ENCODE assay signal across 12 cellular contexts in genomic region chr16:31298958-31299357, GRCh38. TPM values are rescaled to one million over a fixed set of nuclear protein-coding genes. Genes with fewer than 3 reads are reported as not detected.
A peak's percentile ranks its signal among the peaks of the same experiment; 100 is the strongest.
DNase-seq lines count a peak whose midpoint lies in the region; ATAC-seq and TF ChIP-seq lines count a peak whose summit lies in the region.
"Had no signal": no experiment of that assay in that cellular context is flagged by ENCODE, and none has a peak within 500 bp of the region (broad histone marks: within the 10 kb centered on the region; RNA-seq: fewer than 3 reads in every experiment).

No MANE protein-coding gene starts in this region.

- no peak overlapping the region for H2AFZ ChIP-seq in OCI-LY1 (ENCODE audit: low read length)
- H2AFZ ChIP-seq in H9 (ENCODE audit: low read length): no peak overlapping the region

- H3K79me2 ChIP-seq in OCI-LY1 (ENCODE audit: insufficient read depth, low read length): no peaks in the 10 kb centered on the region
- H3K79me2 ChIP-seq in H9 (ENCODE audit: insufficient read depth, low read length): no peaks in the 10 kb centered on the region

- H3K4me2 ChIP-seq in OCI-LY1 (ENCODE audit: low read length): no peak overlapping the region
- H3K4me2 ChIP-seq in H9 (ENCODE audit: insufficient read depth, insufficient read length, low read length): no peak overlapping the region

- H3F3A ChIP-seq in OCI-LY1 (ENCODE audit: insufficient read depth, low read length): no peaks in the 10 kb centered on the region

- H3K4me1 ChIP-seq in A673 (ENCODE audit: insufficient read depth, low read length, poor library complexity, severe bottlenecking): no peaks in the 10 kb centered on the region
- H3K4me1 ChIP-seq in OCI-LY1 (ENCODE audit: insufficient read depth, low read length, severe bottlenecking): no peaks in the 10 kb centered on the region
- H3K4me1 ChIP-seq in ascending aorta: no peaks in the 10 kb centered on the region
- H3K4me1 ChIP-seq in H9 (ENCODE audit: insufficient read depth, low read length): no peaks in the 10 kb centered on the region

- H3K36me3 ChIP-seq in A673 (ENCODE audit: insufficient read depth, low read length, poor library complexity, severe bottlenecking) (no peaks in the 10 kb centered on the region), OCI-LY1 (ENCODE audit: insufficient read depth, low read length) (no peaks in the 10 kb centered on the region), ascending aorta (no peaks in the 10 kb centered on the region)

- POLR2A ChIA-PET in A673 (lab: Charles Lee; ENCODE audit: low non-redundant PET): no interaction called here

- no peaks in the 10 kb centered on the region for H3K79me1 ChIP-seq in H9 (ENCODE audit: insufficient read depth, low read depth, low read length, poor library complexity, severe bottlenecking)

- H4K20me1 ChIP-seq in OCI-LY1 (ENCODE audit: insufficient read depth, low read length) (no peaks in the 10 kb centered on the region), H9 (ENCODE audit: control insufficient read depth, insufficient read depth, insufficient read length) (no peaks in the 10 kb centered on the region)

- WGBS in H9 (ENCODE audit: extremely low coverage, insufficient read length, low lambda C conversion rate): no CpG with 5 or more reads among the region's 1 CpG

- intact Hi-C loops in A673 (cut with micrococcal nuclease; ENCODE audit: unreplicated experiment) (loop anchor here (10.0 kb wide), 1 partner anchor 76 kb away; no protein-coding TSS in a partner anchor), ascending aorta (cut with DNase I) (no loop called here), Right ventricle myocardium superior (cut with DNase I) (no loop called here)

- no peak overlapping the region for H3T11ph ChIP-seq in H9 (ENCODE audit: low read length)

- H3K27me3 Mint-ChIP-seq in H9 (ENCODE audit: low read depth): peaks cover 8% of the 10 kb centered on the region

- no peak overlapping the region for H3K4ac ChIP-seq in H9 (ENCODE audit: low read depth, low read length)

- peaks cover 0 to 4% of the 10 kb centered on the region in 2 experiments; a peak in 2 of 5 replicates for H3K9me3 Mint-ChIP-seq in H9
- H3K9me3 Mint-ChIP-seq: activated T-helper 2 cell treated with anti-CD3 and anti-CD28 coated beads, Interferon-gamma antibody, Interleukin-2, Interleukin-4, amounts not matched to agents 10 μg/mL and 5 μg/mL and 100 μg/mL, durations not matched to agents 14 hours and 24 hours and 36 hours had no signal

- H3K4me3 ChIP-seq in A673 (ENCODE audit: low read depth, low read length, poor library complexity, severe bottlenecking): no peak overlapping the region
- no peak overlapping the region for H3K4me3 ChIP-seq in OCI-LY1 (ENCODE audit: low read depth, low read length, poor library complexity, severe bottlenecking)
- H3K4me3 ChIP-seq in epithelial cell of proximal tubule (ENCODE audit: low read depth, low read length): no peak overlapping the region
- H3K4me3 ChIP-seq in ascending aorta: no peak overlapping the region

- no peak overlapping the region for H3K14ac ChIP-seq in H9 (ENCODE audit: insufficient read depth, low read length)

- no peak overlapping the region for H4K8ac ChIP-seq in H9 (replicated peaks; ENCODE audit: insufficient read length, low read depth, low read length)

- H3K18ac ChIP-seq in H9 (ENCODE audit: insufficient read length, low read depth, low read length): no peak overlapping the region

- H2BK5ac ChIP-seq in H9 (ENCODE audit: insufficient read length, low read length): no peak overlapping the region

- H4K91ac ChIP-seq in H9 (ENCODE audit: insufficient read length, low read depth, low read length): no peak overlapping the region

- DNase-seq in A673 (ENCODE audit: low spot score): no peak
- no peak for DNase-seq in epithelial cell of proximal tubule (ENCODE audit: low read depth)
- DNase-seq in ascending aorta (ENCODE audit: low spot score in 2 of 2): no peak
- DNase-seq in activated gamma-delta T cell (lab: John Stamatoyannopoulos, UW): no peak
- no peak for DNase-seq in Right ventricle myocardium superior
- no peak for DNase-seq in H9
- DNase-seq: activated CD4-positive, alpha-beta T cell treated with anti-CD3 and anti-CD28 coated beads for 1 hour; posterior cingulate gyrus; SHP77 treated with DMSO at 0.1 percent for 48 hours had no signal

- no peak overlapping the region for H3K27ac Mint-ChIP-seq in H9
- H3K27ac Mint-ChIP-seq: activated T-helper 2 cell treated with anti-CD3 and anti-CD28 coated beads, Interferon-gamma antibody, Interleukin-2, Interleukin-4, amounts not matched to agents 10 μg/mL and 5 μg/mL and 100 μg/mL, durations not matched to agents 14 hours and 24 hours and 36 hours had no signal

- BruUV-seq in A673 (replicated peaks; lab: Mats Ljungman, UMichigan): no TSS peak

- no peak overlapping the region for H2BK20ac ChIP-seq in H9 (ENCODE audit: low read depth, low read length, poor library complexity, severe bottlenecking)

- TF ChIP-seq CTCF in A673 (conservative IDR thresholded peaks at IDR 0.05; ENCODE audit: low read depth, low read length): peak; percentile 32; the same call in 1 of the 2 replicates
- peak; percentile 29; the same call in 2 of the 3 replicates for TF ChIP-seq CTCF in GM12872 (IDR thresholded peaks at IDR 0.05; ENCODE audit: insufficient read depth, low read depth, low read length)
- peak; percentile 35; the same call in 1 of the 2 replicates for TF ChIP-seq CTCF in OCI-LY1 (IDR thresholded peaks at IDR 0.05; ENCODE audit: low read length)
- peak; percentile 29 for TF ChIP-seq CTCF in epithelial cell of proximal tubule (conservative IDR thresholded peaks at IDR 0.05; ENCODE audit: low read depth, low read length)
- no peak for TF ChIP-seq CTCF in ascending aorta (IDR thresholded peaks at IDR 0.05)
- no peak; the same call in 2 of the 3 replicates for TF ChIP-seq CTCF in H9 (conservative IDR thresholded peaks at IDR 0.05)

- no peak overlapping the region for H3K56ac ChIP-seq in H9 (ENCODE audit: insufficient read length, low read depth, low read length)

- H2AK5ac ChIP-seq in H9 (ENCODE audit: insufficient read length, low read length): no peak overlapping the region

- no peak overlapping the region for H4K5ac ChIP-seq in H9 (ENCODE audit: insufficient read length, low read depth, low read length)

- H3K9ac ChIP-seq in OCI-LY1 (ENCODE audit: low read length) (no peak overlapping the region), H9 (ENCODE audit: extremely low read depth, insufficient read length, low read length) (no peak overlapping the region)

- H3K27me3 ChIP-seq in A673 (replicated peaks; ENCODE audit: insufficient read depth, low read depth, low read length, poor library complexity) (peaks cover 14% of the 10 kb centered on the region), OCI-LY1 (ENCODE audit: insufficient read depth, low read length) (no peaks in the 10 kb centered on the region), ascending aorta (no peaks in the 10 kb centered on the region), H9 (ENCODE audit: insufficient read depth, low read length) (no peaks in the 10 kb centered on the region)

- H2BK120ac ChIP-seq in H9 (ENCODE audit: low read depth, low read length, poor library complexity, severe bottlenecking): no peak overlapping the region

- H3K23me2 ChIP-seq in H9 (ENCODE audit: insufficient read length, low read depth, low read length, poor library complexity, severe bottlenecking): no peaks in the 10 kb centered on the region

- H3K4me1 Mint-ChIP-seq in H9: no peaks in the 10 kb centered on the region

- no peak overlapping the region for H3K4me3 Mint-ChIP-seq in H9

- no peak for ATAC-seq in Right ventricle myocardium superior (ENCODE audit: poor library complexity)

- no peak overlapping the region for H2BK15ac ChIP-seq in H9 (ENCODE audit: low read depth, low read length)

- no peak overlapping the region for H3K27ac ChIP-seq in A673 (ENCODE audit: low read depth, low read length, poor library complexity, severe bottlenecking)
- H3K27ac ChIP-seq in OCI-LY1 (ENCODE audit: low read depth, low read length, poor library complexity, severe bottlenecking): no peak overlapping the region
- H3K27ac ChIP-seq in ascending aorta: no peak overlapping the region
- H3K27ac ChIP-seq in H9 (ENCODE audit: insufficient read length, low read depth, low read length): no peak overlapping the region

- CTCF ChIA-PET in A673 (lab: Charles Lee): no interaction called here

- H3K9me2 ChIP-seq in OCI-LY1 (ENCODE audit: low read depth, low read length): no peaks in the 10 kb centered on the region

- H3K23ac ChIP-seq in H9 (ENCODE audit: insufficient read length, low read depth, low read length): no peak overlapping the region

- H2BK12ac ChIP-seq in H9 (ENCODE audit: insufficient read length, low read depth, low read length): no peak overlapping the region

- H3K36me3 Mint-ChIP-seq in H9 (ENCODE audit: insufficient read depth in 1 of 3, low read depth in 3 of 3): no peaks in the 10 kb centered on the region

- no peaks in the 10 kb centered on the region for H3K9me3 ChIP-seq in A673 (ENCODE audit: low read depth, low read length, poor library complexity, severe bottlenecking)
- H3K9me3 ChIP-seq in OCI-LY1 (ENCODE audit: low read length): no peaks in the 10 kb centered on the region
- H3K9me3 ChIP-seq in ascending aorta: peaks cover 0 to 7% of the 10 kb centered on the region in 2 donors
- H3K9me3 ChIP-seq in H9 (ENCODE audit: control insufficient read depth, low read depth, low read length): no peaks in the 10 kb centered on the region

RNA-seq across cellular contexts. Expression of gene ITGAM, which starts 39.2 kb away (rescaled TPM):
- total RNA-seq in A673 (2021) (0.35 and 0.92 TPM in 2 replicates), epithelial cell of proximal tubule (0.06 and 0.72 TPM in 2 replicates), ascending aorta (19.1 TPM), Right ventricle myocardium superior (8.6 TPM), H9 (2021) (0.18 and 0.33 TPM in 2 replicates)

RNA-seq across cellular contexts. Expression of gene ITGAX, which starts 56.0 kb away (rescaled TPM):
- total RNA-seq in A673 (2021): 0.46 TPM in 1 of 2 replicates, not detected in the other
- 0.23 TPM in 1 of 2 replicates, not detected in the other for total RNA-seq in epithelial cell of proximal tubule
- total RNA-seq in ascending aorta: 3.6 TPM
- 1.2 TPM for total RNA-seq in Right ventricle myocardium superior
- total RNA-seq in H9 (2021): 0.15 and 0.28 TPM in 2 replicates

Comparison
In these comparisons a context has a peak if more than half of its experiments do, and no peak if none do; other contexts are left out.
1. CTCF ChIP-seq: peak in A673 (single experiment), GM12872 (single experiment), OCI-LY1 (single experiment) and epithelial cell of proximal tubule (single experiment); none in ascending aorta (0 of 3) and H9 (single experiment).